1 cellular context compared by ENCODE assay signal in genomic region chr12:81079280-81080076, GRCh38.
TF ChIP-seq lines count a peak whose summit lies in the region.

No MANE protein-coding gene starts in this region.

TF ChIP-seq in H1, 55 proteins besides CTCF, POLR2A, EP300 and RAD21 (continued from another document):
- no peak for TF ChIP-seq CHD7 (IDR thresholded peaks at IDR 0.05; ENCODE audit: insufficient replicate concordance, low read length)
- TF ChIP-seq KDM5A (IDR thresholded peaks at IDR 0.05; ENCODE audit: low read length) = no peak
- TF ChIP-seq CBX5 (IDR thresholded peaks at IDR 0.05; ENCODE audit: low read depth, low read length) = no peak
- TF ChIP-seq ASH2L (IDR thresholded peaks at IDR 0.05; ENCODE audit: low read length) = no peak
- no peak for TF ChIP-seq HDAC6 (IDR thresholded peaks at IDR 0.05; ENCODE audit: low read depth, low read length)
- no peak for TF ChIP-seq CREB1 (IDR thresholded peaks at IDR 0.05)
